1 cellular context compared by ENCODE assay signal in genomic region chr7:149214020-149214720, GRCh38.
TF ChIP-seq lines count a peak whose summit lies in the region.

No MANE protein-coding gene starts in this region.

TF ChIP-seq in HepG2, 621 proteins besides CTCF, POLR2A, EP300 and RAD21:
- no peak for TF ChIP-seq KDM3A (CRISPR knock-in tag; IDR thresholded peaks at IDR 0.05; ENCODE audit: low read depth)
- TF ChIP-seq ARID3A (IDR thresholded peaks at IDR 0.05; ENCODE audit: low read depth, low read length), result no peak
- TF ChIP-seq ATF7 (IDR thresholded peaks at IDR 0.05), result peak; percentile 62
- TF ChIP-seq ATF7 (CRISPR knock-in tag; IDR thresholded peaks at IDR 0.05), result no peak
- TF ChIP-seq RCOR2 (CRISPR knock-in tag; IDR thresholded peaks at IDR 0.05), result no peak
- peak; percentile 45; the same call in 1 of the 2 replicates for TF ChIP-seq ZNF652 (CRISPR knock-in tag; IDR thresholded peaks at IDR 0.05; ENCODE audit: borderline replicate concordance, low read depth)
- no peak for TF ChIP-seq HMGA1 (CRISPR knock-in tag; conservative IDR thresholded peaks at IDR 0.05)
- TF ChIP-seq ZNF275 (CRISPR knock-in tag; IDR thresholded peaks at IDR 0.05; ENCODE audit: borderline replicate concordance), result no peak
- no peak for TF ChIP-seq SOX5 (CRISPR knock-in tag; IDR thresholded peaks at IDR 0.05; ENCODE audit: borderline replicate concordance)
